Comparison of ENCODE assay signal across 9 cellular contexts in the genomic region with DNA sequence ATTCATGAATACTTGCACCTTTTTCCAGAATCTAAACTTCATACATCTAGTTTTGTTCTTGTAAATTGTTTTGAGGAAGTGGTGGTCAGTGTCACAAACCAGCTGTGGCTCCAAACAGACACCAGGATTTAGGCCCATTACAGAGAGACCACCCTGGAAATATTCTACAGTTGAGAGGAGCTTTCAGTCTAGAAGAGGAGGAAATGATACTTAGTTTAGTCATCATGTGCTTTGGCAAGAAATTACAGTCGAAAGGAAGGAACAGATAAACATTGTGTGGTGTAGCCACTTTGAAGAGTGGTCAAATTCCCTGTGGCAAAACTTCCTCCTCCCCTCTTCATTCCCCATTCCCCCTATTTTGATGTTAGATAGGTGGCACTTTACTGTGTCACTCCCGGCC. TPM values are rescaled to one million over a fixed set of nuclear protein-coding genes. Genes with fewer than 3 reads are reported as not detected.
DNase-seq lines count a peak whose midpoint lies in the region; ATAC-seq and TF ChIP-seq lines count a peak whose summit lies in the region.
"Had no signal": no experiment of that assay in that cellular context is flagged by ENCODE, and none has a peak within 500 bp of the region (broad histone marks: within the 10 kb centered on the region; RNA-seq: fewer than 3 reads in every experiment).

No MANE protein-coding gene starts in this region.

- H3K4me3 ChIP-seq in ascending aorta: no peak overlapping the region
- no peak overlapping the region for H3K4me3 ChIP-seq in aorta (ENCODE audit: low read length in 2 of 2)
- H3K4me3 ChIP-seq: GM23338 had no signal

- H3K27ac ChIP-seq in ascending aorta: peak overlapping the region; percentile 5 to 10
- no peak overlapping the region for H3K27ac ChIP-seq in aorta (ENCODE audit: low read depth in 1 of 2, low read length in 2 of 2)

- no peaks in the 10 kb centered on the region for H3K36me3 Mint-ChIP-seq in neural crest cell (ENCODE audit: low read depth)
- H3K36me3 Mint-ChIP-seq in activated T-cell treated with anti-CD3 and anti-CD28 coated beads, Interleukin-2, amount 50 U/mL, for 72 hours (ENCODE audit: insufficient read depth in 2 of 2): no peaks in the 10 kb centered on the region

- peak overlapping the region; percentile 79 for H3K27ac Mint-ChIP-seq in neural crest cell (ENCODE audit: unreplicated experiment)
- no peak overlapping the region for H3K27ac Mint-ChIP-seq in activated T-cell treated with anti-CD3 and anti-CD28 coated beads, Interleukin-2, amount 50 U/mL, for 72 hours
- H3K27ac Mint-ChIP-seq: GM23338 had no signal

- no peaks in the 10 kb centered on the region for H3K9me3 Mint-ChIP-seq in neural crest cell
- no peaks in the 10 kb centered on the region for H3K9me3 Mint-ChIP-seq in activated T-cell treated with anti-CD3 and anti-CD28 coated beads, Interleukin-2, amount 50 U/mL, for 72 hours
- H3K9me3 Mint-ChIP-seq: GM23338 had no signal

- H3K9me3 ChIP-seq in ascending aorta (no peaks in the 10 kb centered on the region), aorta (ENCODE audit: control insufficient read depth, low read length) (no peaks in the 10 kb centered on the region)

- WGBS in aorta, 2 donors: 21% methylated on average over 2 of the region's 2 CpGs

- H3K4me1 ChIP-seq in ascending aorta (peaks cover 0 to 17% of the 10 kb centered on the region in 2 donors), aorta (ENCODE audit: control insufficient read depth in 1 of 2, insufficient read depth in 2 of 2, low read length in 2 of 2) (no peaks in the 10 kb centered on the region)

- ATAC-seq in GM18907 (IDR thresholded peaks at IDR 0.05; ENCODE audit: unreplicated experiment) (peak; percentile 56), HG03378 (IDR thresholded peaks at IDR 0.05; ENCODE audit: unreplicated experiment) (peak; percentile 49), aorta (ENCODE audit: low FRiP score) (no peak), HG03135 (IDR thresholded peaks at IDR 0.05; ENCODE audit: unreplicated experiment) (no peak)
- no peak for ATAC-seq in activated T-cell treated with anti-CD3 and anti-CD28 coated beads, Interleukin-2, amount 50 U/mL, for 72 hours (replicated peaks in 1 of 2)
- ATAC-seq: GM23338 had no signal

- TF ChIP-seq CTCF in ascending aorta (IDR thresholded peaks at IDR 0.05) (no peak), neural crest cell (conservative IDR thresholded peaks at IDR 0.05) (no peak)

- H3K27me3 Mint-ChIP-seq in neural crest cell (ENCODE audit: low read depth): no peaks in the 10 kb centered on the region
- H3K27me3 Mint-ChIP-seq in activated T-cell treated with anti-CD3 and anti-CD28 coated beads, Interleukin-2, amount 50 U/mL, for 72 hours (ENCODE audit: low read depth): peaks cover 4% of the 10 kb centered on the region

- H3K36me3 ChIP-seq in ascending aorta: no peaks in the 10 kb centered on the region
- no peaks in the 10 kb centered on the region for H3K36me3 ChIP-seq in aorta (ENCODE audit: control insufficient read depth in 1 of 2, insufficient read depth in 2 of 2, low read length in 1 of 2)

- H3K4me1 Mint-ChIP-seq in neural crest cell: peaks cover 7% of the 10 kb centered on the region
- peaks cover 14% of the 10 kb centered on the region for H3K4me1 Mint-ChIP-seq in activated T-cell treated with anti-CD3 and anti-CD28 coated beads, Interleukin-2, amount 50 U/mL, for 72 hours (ENCODE audit: low read depth)
- H3K4me1 Mint-ChIP-seq: GM23338 had no signal

- H3K27me3 ChIP-seq in ascending aorta (no peaks in the 10 kb centered on the region), aorta (ENCODE audit: control insufficient read depth in 1 of 2, insufficient read depth in 2 of 2, low read length in 1 of 2) (no peaks in the 10 kb centered on the region)

- intact Hi-C loops in ascending aorta (cut with DNase I) (no loop called here), aorta (cut with DNase I) (no loop called here)

- DNase-seq in ascending aorta (ENCODE audit: low spot score in 2 of 2) (no peak), neural crest cell (ENCODE audit: low read depth, low spot score) (no peak), aorta (no peak)
- no peak for DNase-seq in activated CD4-positive, CD25-positive, alpha-beta regulatory T cell treated with anti-CD3 and anti-CD28 coated beads, Interleukin-2, amount 50 U/mL, for 72 hours
- DNase-seq in activated T-cell treated with anti-CD3 and anti-CD28 coated beads, Interleukin-2, amount 50 U/mL, for 72 hours: no peak

- H3K4me3 Mint-ChIP-seq in neural crest cell: no peak overlapping the region
- no peak overlapping the region for H3K4me3 Mint-ChIP-seq in activated T-cell treated with anti-CD3 and anti-CD28 coated beads, Interleukin-2, amount 50 U/mL, for 72 hours
- H3K4me3 Mint-ChIP-seq: GM23338 had no signal

RNA-seq across cellular contexts. Expression of gene DCBLD1, which starts 15.7 kb away (rescaled TPM):
- total RNA-seq in ascending aorta (0.85 TPM), neural crest cell (9.1 and 10.1 TPM in 2 replicates), aorta (10 to 100 TPM; 13.2 to 16.8 TPM)
- 10 to 100 TPM in 1 of 2 donors, 1 to 10 TPM in 1; 2.4 to 11.5 TPM for polyA plus RNA-seq in aorta
- total RNA-seq in activated T-cell treated with anti-CD3 and anti-CD28 coated beads, Interleukin-2, amount 50 U/mL, for 72 hours: 1 to 10 TPM; 2.9 to 3.4 TPM

Comparison
In these comparisons a context has a peak if more than half of its experiments do, and no peak if none do; other contexts are left out.
1. ATAC-seq: peak in GM18907 (single experiment) and HG03378 (single experiment); none in aorta (single experiment), HG03135 (single experiment) and activated T-cell treated with anti-CD3 and anti-CD28 coated beads, Interleukin-2, amount 50 U/mL, for 72 hours (0 of 2).
2. H3K27ac ChIP-seq: peak in ascending aorta (2 of 2); none in aorta (0 of 2).